16 cellular contexts compared by ENCODE assay signal in the genomic region with DNA sequence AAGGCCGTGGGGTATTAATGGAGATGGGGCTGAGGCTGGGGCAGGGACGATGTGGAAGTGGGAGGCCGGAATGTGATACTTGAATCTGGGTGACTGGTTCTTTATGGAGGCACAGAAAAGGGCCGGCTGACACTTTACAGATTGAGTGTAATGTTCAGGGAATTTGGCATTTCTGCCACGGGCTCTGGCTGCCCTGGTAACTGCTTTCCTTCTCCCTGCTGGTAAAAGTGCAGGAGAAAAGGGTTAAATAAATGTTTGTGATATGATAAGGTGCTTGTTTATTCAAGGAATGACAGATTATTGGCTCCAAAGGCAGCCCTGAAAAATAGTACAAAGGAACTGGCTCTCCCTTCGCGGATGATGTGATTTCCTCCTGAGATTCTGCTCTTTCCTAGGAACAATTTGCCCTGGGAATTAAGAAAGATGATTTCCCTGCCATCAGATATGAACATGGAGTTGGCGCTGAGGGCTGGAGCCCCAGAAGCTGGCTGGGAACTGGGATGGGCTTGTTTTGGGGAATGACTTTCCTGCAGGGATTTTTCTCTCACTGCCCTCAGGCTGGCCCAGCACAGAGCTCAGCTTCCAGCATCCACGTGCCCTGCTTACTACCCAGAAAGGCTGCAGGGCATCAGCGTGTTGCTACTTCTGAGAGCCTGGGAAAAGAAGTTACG. TPM values are rescaled to one million over a fixed set of nuclear protein-coding genes. Genes with fewer than 3 reads are reported as not detected.
DNase-seq lines count a peak whose midpoint lies in the region; ATAC-seq and TF ChIP-seq lines count a peak whose summit lies in the region.
"Had no signal": no experiment of that assay in that cellular context is flagged by ENCODE, and none has a peak within 500 bp of the region (broad histone marks: within the 10 kb centered on the region; RNA-seq: fewer than 3 reads in every experiment).

No MANE protein-coding gene starts in this region.

- intact Hi-C loops in esophagus muscularis mucosa (cut with DNase I) = no loop called here
- intact Hi-C loops in aorta (cut with DNase I) = loop anchor here (2.0 kb wide), 2 partner anchors 80 to 86 kb away; no protein-coding TSS in a partner anchor

- H3K27ac Mint-ChIP-seq in mesothelial cell of epicardium = peak overlapping the region; percentile 97
- no peak overlapping the region for H3K27ac Mint-ChIP-seq in effector memory CD8-positive, alpha-beta T cell
- H3K27ac Mint-ChIP-seq: activated T-helper 17 cell treated with anti-CD3 and anti-CD28 coated beads, Interleukin-2, amount 50 U/mL, for 72 hours had no signal

- H3K27ac ChIP-seq in esophagus muscularis mucosa (replicated peaks in 1 of 4) (peak overlapping the region; percentile 54 to 69 (median 62)), aorta (ENCODE audit: low read depth in 1 of 2, low read length in 2 of 2) (peak overlapping the region; percentile 93 to 99)
- H3K27ac ChIP-seq: colonic mucosa had no signal

- H3K4me1 Mint-ChIP-seq in mesothelial cell of epicardium = peaks cover 70% of the 10 kb centered on the region
- peaks cover 14 to 19% of the 10 kb centered on the region in 2 donors for H3K4me1 Mint-ChIP-seq in effector memory CD8-positive, alpha-beta T cell (ENCODE audit: low read depth in 2 of 2)
- H3K4me1 Mint-ChIP-seq: activated T-helper 17 cell treated with anti-CD3 and anti-CD28 coated beads, Interleukin-2, amount 50 U/mL, for 72 hours had no signal

- H3K4me1 ChIP-seq in esophagus muscularis mucosa (peaks cover 45 to 54% (median 52%) of the 10 kb centered on the region in 4 donors), aorta (ENCODE audit: control insufficient read depth in 1 of 2, insufficient read depth in 2 of 2, low read length in 2 of 2) (peaks cover 4 to 12% of the 10 kb centered on the region in 2 donors)

- peaks cover 7% of the 10 kb centered on the region for H3K9me3 Mint-ChIP-seq in mesothelial cell of epicardium
- no peaks in the 10 kb centered on the region for H3K9me3 Mint-ChIP-seq in effector memory CD8-positive, alpha-beta T cell

- no peaks in the 10 kb centered on the region for H3K9me3 ChIP-seq in esophagus muscularis mucosa
- no peaks in the 10 kb centered on the region for H3K9me3 ChIP-seq in aorta (ENCODE audit: control insufficient read depth, low read length)
- H3K9me3 ChIP-seq: colonic mucosa had no signal

- 35% methylated on average over 11 of the region's 11 CpGs for WGBS in esophagus muscularis mucosa
- WGBS in aorta, 2 donors = 4 to 5% methylated on average over 11 of the region's 11 CpGs

- H3K36me3 Mint-ChIP-seq in mesothelial cell of epicardium = no peaks in the 10 kb centered on the region
- H3K36me3 Mint-ChIP-seq in effector memory CD8-positive, alpha-beta T cell (ENCODE audit: insufficient read depth) = no peaks in the 10 kb centered on the region

- TF ChIP-seq POLR2A in esophagus muscularis mucosa (IDR thresholded peaks at IDR 0.05; ENCODE audit: low read depth) = no peak

- H3K4me3 Mint-ChIP-seq in mesothelial cell of epicardium = no peak overlapping the region
- no peak overlapping the region for H3K4me3 Mint-ChIP-seq in effector memory CD8-positive, alpha-beta T cell
- H3K4me3 Mint-ChIP-seq: activated T-helper 17 cell treated with anti-CD3 and anti-CD28 coated beads, Interleukin-2, amount 50 U/mL, for 72 hours; neural crest cell had no signal

- TF ChIP-seq CTCF in esophagus muscularis mucosa (IDR thresholded peaks at IDR 0.05) (no peak), mesothelial cell of epicardium (IDR thresholded peaks at IDR 0.05; ENCODE audit: unreplicated experiment) (no peak)

- peak; percentile 56 for ATAC-seq in aorta (ENCODE audit: low FRiP score)
- ATAC-seq in effector memory CD8-positive, alpha-beta T cell (replicated peaks) = no peak
- ATAC-seq in GM21515 (IDR thresholded peaks at IDR 0.05; ENCODE audit: unreplicated experiment) = no peak
- ATAC-seq: activated T-helper 17 cell treated with anti-CD3 and anti-CD28 coated beads, Interleukin-2, amount 50 U/mL, for 72 hours had no signal

- H3K36me3 ChIP-seq in esophagus muscularis mucosa = no peaks in the 10 kb centered on the region
- no peaks in the 10 kb centered on the region for H3K36me3 ChIP-seq in aorta (ENCODE audit: control insufficient read depth in 1 of 2, insufficient read depth in 2 of 2, low read length in 1 of 2)
- H3K36me3 ChIP-seq: colonic mucosa had no signal

- H3K4me3 ChIP-seq in esophagus muscularis mucosa (peak overlapping the region in 1 of 4 donors; percentile 10), aorta (ENCODE audit: low read length in 2 of 2) (no peak overlapping the region)
- H3K4me3 ChIP-seq: colonic mucosa had no signal

- H3K27me3 ChIP-seq in esophagus muscularis mucosa (no peaks in the 10 kb centered on the region), aorta (ENCODE audit: control insufficient read depth in 1 of 2, insufficient read depth in 2 of 2, low read length in 1 of 2) (no peaks in the 10 kb centered on the region)
- H3K27me3 ChIP-seq: colonic mucosa had no signal

- H3K27me3 Mint-ChIP-seq in mesothelial cell of epicardium (ENCODE audit: low read depth) = no peaks in the 10 kb centered on the region
- H3K27me3 Mint-ChIP-seq in effector memory CD8-positive, alpha-beta T cell = peaks cover 6 to 36% of the 10 kb centered on the region in 2 donors

- peak; percentile 18 for DNase-seq in DMS53 (lab: John Stamatoyannopoulos, UW)
- DNase-seq in DMS53 treated with DMSO at 0.1 percent for 48 hours (lab: John Stamatoyannopoulos, UW; ENCODE audit: unreplicated experiment) = no peak
- DNase-seq in esophagus muscularis mucosa (ENCODE audit: extremely low spot score) = peak; percentile 92
- no peak for DNase-seq in mesothelial cell of epicardium (ENCODE audit: low spot score in 2 of 2, unreplicated experiment in 2 of 2)
- peak; percentile 76 to 80 for DNase-seq in aorta
- no peak for DNase-seq in effector memory CD8-positive, alpha-beta T cell
- no peak for DNase-seq in SW480 (ENCODE audit: low spot score)
- DNase-seq: 8988T; colonic mucosa; DMS79; NCI-H2081; stimulated activated CD4-positive, alpha-beta T cell treated with anti-CD3 and anti-CD28 coated beads, Interleukin-2, amount 100 ng/mL, for 48 hours had no signal

- TF ChIP-seq EP300 in esophagus muscularis mucosa (IDR thresholded peaks at IDR 0.05) = no peak

RNA-seq across cellular contexts. Expression of a gene that starts 52.9 kb away (rescaled TPM):
- not detected for total RNA-seq in esophagus muscularis mucosa
- 0.07 to 0.13 TPM (median 0.11 TPM) in 3 replicates for total RNA-seq in mesothelial cell of epicardium
- total RNA-seq in aorta = not detected
- not detected for polyA plus RNA-seq in aorta
- total RNA-seq: activated T-helper 17 cell treated with anti-CD3 and anti-CD28 coated beads, Interleukin-2, amount 50 U/mL, for 72 hours; colonic mucosa; neural crest cell; subcutaneous adipose tissue had no signal

Comparison
In these comparisons a context has a peak if more than half of its experiments do, and no peak if none do; other contexts are left out.
1. DNase-seq: peak in DMS53 (single experiment), esophagus muscularis mucosa (single experiment) and aorta (2 of 2); none in DMS53 treated with DMSO at 0.1 percent for 48 hours (single experiment), mesothelial cell of epicardium (0 of 2), effector memory CD8-positive, alpha-beta T cell (0 of 3) and SW480 (single experiment).